In the genomic region with DNA sequence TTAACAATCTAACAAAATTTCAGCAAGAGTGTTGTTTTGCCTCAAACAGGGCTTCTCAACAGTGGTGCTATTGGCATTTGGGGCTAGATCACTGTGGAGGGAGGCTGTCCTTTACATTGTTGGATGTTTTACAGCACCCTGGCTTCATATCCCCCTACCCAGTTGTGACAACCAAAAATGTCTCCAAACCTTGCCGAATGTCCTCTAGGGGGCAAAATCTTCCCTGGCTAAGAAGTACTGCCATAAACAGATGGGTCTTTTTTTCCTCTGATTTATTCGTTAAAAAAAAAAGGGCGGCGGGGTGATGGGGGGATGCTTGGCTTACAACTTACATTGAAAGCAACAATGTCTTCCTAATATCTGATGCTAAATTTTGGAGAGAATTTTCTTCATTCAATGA, we compare ENCODE assay signal across 8 cellular contexts.
DNase-seq lines count a peak whose midpoint lies in the region; ATAC-seq and TF ChIP-seq lines count a peak whose summit lies in the region.

No MANE protein-coding gene starts in this region.

- ATAC-seq in HG03175 (IDR thresholded peaks at IDR 0.05; ENCODE audit: unreplicated experiment) (no peak), GM19328 (IDR thresholded peaks at IDR 0.05; ENCODE audit: unreplicated experiment) (no peak), GM18867 (IDR thresholded peaks at IDR 0.05; ENCODE audit: unreplicated experiment) (no peak)

- WGBS in mammary epithelial cell (ENCODE audit: low coverage, missing lambda C conversion rate) = 87% methylated on average over 3 of the region's 4 CpGs

- CTCF ChIA-PET in mammary epithelial cell (lab: Charles Lee; ENCODE audit: low non-redundant PET) = no interaction called here

- in situ Hi-C loops in G401 (cut with HindIII; ENCODE audit: low sequenced_read_pairs) (no loop called here), mammary epithelial cell (cut with MboI; ENCODE audit: low sequenced_read_pairs in 2 of 2) (no loop called here)

- DNase-seq in G401 (ENCODE audit: low spot score) (peak; percentile 20), MG63 (peak; percentile 3), mammary epithelial cell (no peak), midbrain (lab: John Stamatoyannopoulos, UW) (peak; percentile 35), tibial artery (no peak)

- no TSS peak for BruUV-seq in mammary epithelial cell (replicated peaks; lab: Mats Ljungman, UMichigan)

- H3K27ac ChIP-seq in mammary epithelial cell (ENCODE audit: insufficient read depth, low read depth, low read length) = no peak overlapping the region
- H3K27ac ChIP-seq in tibial artery = no peak overlapping the region

- H3K4me1 ChIP-seq in mammary epithelial cell (ENCODE audit: insufficient read depth, low read length) (no peaks in the 10 kb centered on the region), tibial artery (peaks cover 0 to 7% (median 0%) of the 10 kb centered on the region in 4 donors)

- no peak overlapping the region for H3K4me2 ChIP-seq in mammary epithelial cell (ENCODE audit: insufficient read depth, low read depth, low read length)

- H3K36me3 ChIP-seq in MG63 (no peaks in the 10 kb centered on the region), mammary epithelial cell (ENCODE audit: insufficient read depth, low read length) (no peaks in the 10 kb centered on the region), tibial artery (no peaks in the 10 kb centered on the region)

- TF ChIP-seq CTCF in mammary epithelial cell (conservative IDR thresholded peaks at IDR 0.05 in 1 of 2, IDR thresholded peaks at IDR 0.05 in 1 of 2; ENCODE audit: extremely low read depth in 1 of 2, insufficient read depth in 1 of 2, low read depth in 1 of 2, low read length in 2 of 2) (peak; percentile 6 to 30), tibial artery (IDR thresholded peaks at IDR 0.05) (no peak)

- dilution Hi-C loops in mammary epithelial cell (cut with HindIII; ENCODE audit: low sequenced_read_pairs) = no loop called here

- no peaks in the 10 kb centered on the region for H4K20me1 ChIP-seq in mammary epithelial cell (ENCODE audit: insufficient read depth, low read length)

- H3K27me3 ChIP-seq in MG63 = no peaks in the 10 kb centered on the region
- no peaks in the 10 kb centered on the region for H3K27me3 ChIP-seq in mammary epithelial cell (ENCODE audit: insufficient read depth, low read length)
- no peaks in the 10 kb centered on the region for H3K27me3 ChIP-seq in tibial artery

- no peak overlapping the region for H3K9ac ChIP-seq in mammary epithelial cell (ENCODE audit: insufficient read depth, low read length)

- H3K4me3 ChIP-seq in MG63 (no peak overlapping the region), mammary epithelial cell (replicated peaks in 1 of 3; ENCODE audit: insufficient read depth in 1 of 3, low read depth in 2 of 3, low read length in 3 of 3) (no peak overlapping the region), tibial artery (no peak overlapping the region)

- intact Hi-C loops in mammary epithelial cell (cut with micrococcal nuclease) = no loop called here
- intact Hi-C loops in tibial artery (cut with DNase I; ENCODE audit: low total_unique reads) = no loop called here

- no peaks in the 10 kb centered on the region for H3K79me2 ChIP-seq in mammary epithelial cell (ENCODE audit: insufficient read depth, low read length)

- H3K9me3 ChIP-seq in MG63 = no peaks in the 10 kb centered on the region
- H3K9me3 ChIP-seq in mammary epithelial cell (replicated peaks; ENCODE audit: insufficient read depth, low read length) = no peaks in the 10 kb centered on the region
- no peaks in the 10 kb centered on the region for H3K9me3 ChIP-seq in tibial artery

- no peak overlapping the region for H2AFZ ChIP-seq in mammary epithelial cell (ENCODE audit: low read depth, low read length)

Comparison
In these comparisons a context has a peak if more than half of its experiments do, and no peak if none do; other contexts are left out.
1. DNase-seq: peak in G401 (single experiment), MG63 (single experiment) and midbrain (single experiment); none in mammary epithelial cell (single experiment) and tibial artery (0 of 2).
2. CTCF ChIP-seq: peak in mammary epithelial cell (2 of 2); none in tibial artery (0 of 2).